ENCODE assay signal across 9 cellular contexts in the genomic region with DNA sequence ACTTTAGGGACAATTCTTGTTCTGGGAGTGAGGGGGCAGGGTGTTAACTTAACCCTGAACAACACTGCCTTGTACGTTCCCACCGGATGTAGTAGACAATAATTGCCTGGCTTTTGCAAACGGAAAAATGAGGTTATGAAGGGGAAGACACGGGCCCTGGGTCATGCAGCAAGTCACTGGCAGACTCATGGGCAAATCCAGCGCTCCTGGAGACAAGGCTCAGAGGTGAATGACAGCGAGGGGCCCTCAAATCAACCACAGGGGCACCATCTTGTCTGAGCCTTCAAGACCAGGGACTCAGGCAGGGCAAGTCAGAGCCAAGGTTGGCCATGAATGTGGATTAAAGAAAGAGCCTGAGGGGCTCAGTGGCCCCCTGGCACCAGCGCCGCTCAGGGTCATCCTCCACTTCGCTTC. TPM values are rescaled to one million over a fixed set of nuclear protein-coding genes. Genes with fewer than 3 reads are reported as not detected.
DNase-seq lines count a peak whose midpoint lies in the region; ATAC-seq, FAIRE-seq and TF ChIP-seq lines count a peak whose summit lies in the region.
"Had no signal": no experiment of that assay in that cellular context is flagged by ENCODE, and none has a peak within 500 bp of the region (broad histone marks: within the 10 kb centered on the region; RNA-seq: fewer than 3 reads in every experiment).

No MANE protein-coding gene starts in this region.

- CTCF ChIA-PET in HepG2 (lab: Yijun Ruan, JAX; ENCODE audit: low intra/inter-chr PET ratio, low total read pairs): no interaction called here
- CTCF ChIA-PET in GM10248 (lab: Yijun Ruan, JAX): interaction anchor here (1.4 kb wide), 1 partner anchor 8 kb away, joined by 4 read pairs; no protein-coding TSS in a partner anchor

- peak overlapping the region; percentile 65 to 69 for H2BK12ac ChIP-seq in mesenchymal stem cell (ENCODE audit: low read length in 2 of 2)

- peak overlapping the region; percentile 82 for H2AK5ac ChIP-seq in mesenchymal stem cell (ENCODE audit: low read length, severe bottlenecking)

- H4K91ac ChIP-seq in mesenchymal stem cell (ENCODE audit: low read length): peak overlapping the region; percentile 98

- H3K4me1 Mint-ChIP-seq in activated T-helper 2 cell treated with anti-CD3 and anti-CD28 coated beads, Interferon-gamma antibody, Interleukin-2, Interleukin-4, amounts not matched to agents 10 μg/mL and 5 μg/mL and 100 μg/mL, durations not matched to agents 14 hours and 24 hours and 36 hours (ENCODE audit: low read depth): peaks cover 56% of the 10 kb centered on the region

- H2BK120ac ChIP-seq in mesenchymal stem cell (ENCODE audit: low read depth, low read length): peak overlapping the region; percentile 97

- H2AFZ ChIP-seq in HepG2 (ENCODE audit: low read length) (no peak overlapping the region), mesenchymal stem cell (ENCODE audit: low read depth, low read length) (no peak overlapping the region)

- H3K4me3 ChIP-seq in liver (ENCODE audit: low read depth in 1 of 3, low read length in 3 of 3) (no peak overlapping the region), HepG2 (replicated peaks in 1 of 3; ENCODE audit: insufficient read depth in 1 of 3, low read depth in 2 of 3, low read length in 3 of 3) (no peak overlapping the region), mesenchymal stem cell (ENCODE audit: insufficient read depth in 1 of 2, low read depth in 1 of 2, low read length in 2 of 2) (peak overlapping the region; percentile 93 to 99), upper lobe of right lung (no peak overlapping the region)

- in situ Hi-C loops in HepG2 (cut with HindIII; ENCODE audit: extremely low pct_ligation_motif_present, low pct_unique_long_range_greater_than_20kb): no loop called here

- H3K36me3 ChIP-seq in liver (ENCODE audit: control insufficient read depth in 4 of 4, insufficient read depth in 3 of 4, low read depth in 1 of 4, low read length in 3 of 4) (no peaks in the 10 kb centered on the region), HepG2 (replicated peaks in 1 of 2; ENCODE audit: control insufficient read depth in 1 of 2, insufficient read depth in 2 of 2, low read length in 2 of 2) (no peaks in the 10 kb centered on the region), mesenchymal stem cell (ENCODE audit: control insufficient read depth in 1 of 2, insufficient read depth in 2 of 2, low read depth in 1 of 2, low read length in 2 of 2) (peaks cover 6 to 14% of the 10 kb centered on the region in 2 experiments), upper lobe of right lung (no peaks in the 10 kb centered on the region)

- H3K27me3 Mint-ChIP-seq in activated T-helper 2 cell treated with anti-CD3 and anti-CD28 coated beads, Interferon-gamma antibody, Interleukin-2, Interleukin-4, amounts not matched to agents 10 μg/mL and 5 μg/mL and 100 μg/mL, durations not matched to agents 14 hours and 24 hours and 36 hours (ENCODE audit: low read depth): peaks cover 8% of the 10 kb centered on the region

- 74% methylated on average over 9 of the region's 9 CpGs for WGBS in liver
- 14% methylated on average over 5 of the region's 9 CpGs for WGBS in HepG2 (ENCODE audit: low lambda C conversion rate)
- 54% methylated on average over 9 of the region's 9 CpGs for WGBS in mesenchymal stem cell

- peak overlapping the region in 1 of 2 experiments; percentile 91 for H3K14ac ChIP-seq in mesenchymal stem cell (ENCODE audit: low read length in 2 of 2)

- no peaks in the 10 kb centered on the region for H3K79me2 ChIP-seq in HepG2 (ENCODE audit: insufficient read depth, low read length)

- no TSS peak for BruUV-seq in HepG2 (replicated peaks; lab: Mats Ljungman, UMichigan)

- H3K9ac ChIP-seq in liver (ENCODE audit: low read depth in 1 of 2, low read length in 2 of 2) (peak overlapping the region in 1 of 2 donors; percentile 19), HepG2 (ENCODE audit: insufficient read depth, low read depth, low read length) (no peak overlapping the region), mesenchymal stem cell (ENCODE audit: low read length) (peak overlapping the region; percentile 96)

- peak overlapping the region; percentile 60 for H3K4me3 Mint-ChIP-seq in activated T-helper 2 cell treated with anti-CD3 and anti-CD28 coated beads, Interferon-gamma antibody, Interleukin-2, Interleukin-4, amounts not matched to agents 10 μg/mL and 5 μg/mL and 100 μg/mL, durations not matched to agents 14 hours and 24 hours and 36 hours (ENCODE audit: low read depth)

- H3K27ac ChIP-seq in liver (ENCODE audit: low read depth in 1 of 2, low read length in 2 of 2) (peak overlapping the region; percentile 81 to 82), HepG2 (ENCODE audit: extremely low read length, insufficient read depth, low read length) (no peak overlapping the region), mesenchymal stem cell (ENCODE audit: low read length, poor library complexity, severe bottlenecking) (peak overlapping the region; percentile 94), upper lobe of right lung (peak overlapping the region; percentile 81)

- no peak for TF ChIP-seq CTCF in liver (IDR thresholded peaks at IDR 0.05; ENCODE audit: low read depth, low read length, missing input control)
- TF ChIP-seq CTCF in HepG2 (CRISPR knock-in tag; IDR thresholded peaks at IDR 0.05): no peak
- TF ChIP-seq CTCF in upper lobe of right lung (IDR thresholded peaks at IDR 0.05): no peak
- no peak for TF ChIP-seq CTCF in GM10248 (IDR thresholded peaks at IDR 0.05; ENCODE audit: control extremely low read depth, extremely low read depth, low read depth, missing control alignments)

- intact Hi-C loops in HepG2 (cut with micrococcal nuclease; ENCODE audit: unreplicated experiment): no loop called here
- intact Hi-C loops in activated T-helper 2 cell treated with anti-CD3 and anti-CD28 coated beads, Interferon-gamma antibody, Interleukin-2, Interleukin-4, amounts not matched to agents 10 μg/mL and 5 μg/mL and 100 μg/mL, durations not matched to agents 14 hours and 24 hours and 36 hours (cut with micrococcal nuclease): loop anchor here (1.0 to 5.0 kb wide), 4 partner anchors 11 to 922 kb away; a partner anchor contains a TSS
- intact Hi-C loops in upper lobe of right lung (cut with DNase I): no loop called here

- DNase-seq in HepG2 (ENCODE audit: low spot score) (no peak), mesenchymal stem cell (peak; percentile 50), upper lobe of right lung (no peak), occipital lobe (lab: John Stamatoyannopoulos, UW) (no peak), GM10248 (ENCODE audit: extremely low spot score) (no peak)
- no peak for DNase-seq in activated T-helper 2 cell treated with anti-CD3 and anti-CD28 coated beads, Interferon-gamma antibody, Interleukin-2, Interleukin-4, amounts not matched to agents 10 μg/mL and 5 μg/mL and 100 μg/mL, durations not matched to agents 14 hours and 24 hours and 36 hours (ENCODE audit: low spot score)

- no peak for FAIRE-seq in HepG2 (lab: Jason Lieb, UNC)

- H3K27ac Mint-ChIP-seq in activated T-helper 2 cell treated with anti-CD3 and anti-CD28 coated beads, Interferon-gamma antibody, Interleukin-2, Interleukin-4, amounts not matched to agents 10 μg/mL and 5 μg/mL and 100 μg/mL, durations not matched to agents 14 hours and 24 hours and 36 hours: peak overlapping the region; percentile 84

- peak overlapping the region; percentile 95 to 98 for H3K18ac ChIP-seq in mesenchymal stem cell (ENCODE audit: low read depth in 1 of 2, low read length in 2 of 2)

- no peak for TF ChIP-seq EP300 in HepG2 (IDR thresholded peaks at IDR 0.05; ENCODE audit: low read depth in 2 of 2, low read length in 2 of 2)
- TF ChIP-seq EP300 in HepG2 (CRISPR knock-in tag; IDR thresholded peaks at IDR 0.05; ENCODE audit: borderline replicate concordance): no peak

- H3K27me3 ChIP-seq in liver (ENCODE audit: control insufficient read depth in 4 of 4, insufficient read depth in 4 of 4, low read length in 3 of 4) (no peaks in the 10 kb centered on the region), HepG2 (ENCODE audit: control insufficient read depth in 1 of 2, insufficient read depth in 2 of 2, low read length in 2 of 2) (peaks cover 17 to 63% of the 10 kb centered on the region in 2 experiments), mesenchymal stem cell (ENCODE audit: control insufficient read depth in 1 of 2, insufficient read depth in 1 of 2, low read length in 2 of 2) (no peaks in the 10 kb centered on the region), upper lobe of right lung (no peaks in the 10 kb centered on the region)

- peaks cover 28% of the 10 kb centered on the region for H3K36me3 Mint-ChIP-seq in activated T-helper 2 cell treated with anti-CD3 and anti-CD28 coated beads, Interferon-gamma antibody, Interleukin-2, Interleukin-4, amounts not matched to agents 10 μg/mL and 5 μg/mL and 100 μg/mL, durations not matched to agents 14 hours and 24 hours and 36 hours (ENCODE audit: low read depth)

- H3K9me3 Mint-ChIP-seq in activated T-helper 2 cell treated with anti-CD3 and anti-CD28 coated beads, Interferon-gamma antibody, Interleukin-2, Interleukin-4, amounts not matched to agents 10 μg/mL and 5 μg/mL and 100 μg/mL, durations not matched to agents 14 hours and 24 hours and 36 hours: peaks cover 4% of the 10 kb centered on the region

- peak overlapping the region in 1 of 2 experiments; percentile 75 for H3K23ac ChIP-seq in mesenchymal stem cell (ENCODE audit: low read length in 2 of 2)

- peaks cover 12 to 31% (median 21%) of the 10 kb centered on the region in 4 donors for H3K4me1 ChIP-seq in liver (ENCODE audit: control insufficient read depth in 4 of 4, insufficient read depth in 4 of 4, low read length in 3 of 4)
- H3K4me1 ChIP-seq in HepG2 (ENCODE audit: insufficient read depth, low read length): no peaks in the 10 kb centered on the region
- peaks cover 48% of the 10 kb centered on the region for H3K4me1 ChIP-seq in mesenchymal stem cell (ENCODE audit: control insufficient read depth, insufficient read depth, low read depth, low read length)
- H3K4me1 ChIP-seq in upper lobe of right lung: peaks cover 46% of the 10 kb centered on the region

- no peak for TF ChIP-seq RAD21 in liver (IDR thresholded peaks at IDR 0.05)
- no peak for TF ChIP-seq RAD21 in HepG2 (CRISPR knock-in tag; IDR thresholded peaks at IDR 0.05)

- TF ChIP-seq POLR2A in HepG2 (IDR thresholded peaks at IDR 0.05; ENCODE audit: insufficient read depth in 1 of 2, low read depth in 2 of 2, low read length in 2 of 2): no peak

- peak overlapping the region; percentile 82 for H2BK5ac ChIP-seq in mesenchymal stem cell (ENCODE audit: low read depth, low read length, poor library complexity, severe bottlenecking)

- H3K9me3 ChIP-seq in liver (ENCODE audit: control insufficient read depth in 4 of 4, low read length in 3 of 4) (no peaks in the 10 kb centered on the region), HepG2 (ENCODE audit: low read length) (no peaks in the 10 kb centered on the region), mesenchymal stem cell (ENCODE audit: control insufficient read depth, low read length) (no peaks in the 10 kb centered on the region), upper lobe of right lung (no peaks in the 10 kb centered on the region)

- H3K4ac ChIP-seq in mesenchymal stem cell (ENCODE audit: low read depth in 1 of 2, low read length in 2 of 2): peak overlapping the region; percentile 71 to 79

- peak overlapping the region; percentile 92 for H4K8ac ChIP-seq in mesenchymal stem cell (ENCODE audit: low read length)

- POLR2A ChIA-PET in HepG2 (lab: Yijun Ruan, JAX): no interaction called here
- POLR2A ChIA-PET in GM10248 (lab: Yijun Ruan, JAX): no interaction called here

- H4K20me1 ChIP-seq in HepG2 (ENCODE audit: insufficient read depth, low read length): peaks cover 2% of the 10 kb centered on the region; the same call in 1 of the 2 replicates

- no peaks in the 10 kb centered on the region for H3K79me1 ChIP-seq in mesenchymal stem cell (replicated peaks; ENCODE audit: low read length, poor library complexity, severe bottlenecking)

- no peak overlapping the region for H3K4me2 ChIP-seq in HepG2 (ENCODE audit: low read depth, low read length)
- peak overlapping the region; percentile 24 for H3K4me2 ChIP-seq in mesenchymal stem cell (ENCODE audit: low read length, poor library complexity, severe bottlenecking)

- ATAC-seq in HepG2: no peak
- ATAC-seq in upper lobe of right lung: no peak
- no peak for ATAC-seq in HG03108 (IDR thresholded peaks at IDR 0.05; ENCODE audit: unreplicated experiment)

- H2BK15ac ChIP-seq in mesenchymal stem cell (ENCODE audit: low read depth, poor library complexity, severe bottlenecking): peak overlapping the region; percentile 65

RNA-seq across cellular contexts. Expression of a gene that starts 2.8 kb away (rescaled TPM):
- total RNA-seq in liver (1 to 10 TPM; 5.8 to 5.9 TPM), HepG2 (2016; rRNA removed; fragmentation: Illumina TruSeq; extraction: Trizol) (not detected in 2 replicates), upper lobe of right lung (17.3 TPM), occipital lobe (14.2 TPM)
- polyA plus RNA-seq in liver (1 to 10 TPM in 1 of 2 donors, under 1 TPM in 1; 0.64 to 1.8 TPM), HepG2 (2011; rRNA removed) (0.05 and 0.07 TPM in 2 replicates)
- total RNA-seq in HepG2 (2016; cell fraction: cytosol; rRNA removed; fragmentation: Illumina TruSeq; extraction: Trizol; ENCODE audit: low read depth): not detected in 2 replicates
- 0.06 and 0.09 TPM in 2 replicates for total RNA-seq in HepG2 (2016; cell fraction: insoluble cytoplasmic fraction; rRNA removed; fragmentation: Illumina TruSeq; extraction: Trizol)
- total RNA-seq in HepG2 (2016; cell fraction: membrane; rRNA removed; fragmentation: Illumina TruSeq; extraction: Trizol): not detected in 2 replicates
- 0.09 TPM in 1 of 2 replicates, not detected in the other for total RNA-seq in HepG2 (2016; cell fraction: nucleus; rRNA removed; fragmentation: Illumina TruSeq; extraction: Trizol)
- 0.09 TPM in 2 replicates for polyA plus RNA-seq in HepG2 (2011; cell fraction: cytosol; rRNA removed)
- 0.14 and 0.21 TPM in 2 replicates for polyA plus RNA-seq in HepG2 (2011; cell fraction: nucleus; rRNA removed)
- 0.04 TPM in 1 of 2 replicates, not detected in the other for polyA plus RNA-seq in HepG2 (2012)
- polyA plus RNA-seq in HepG2 (2016; cell fraction: cytosol; fragmentation: Illumina TruSeq; extraction: Trizol; ENCODE audit: low read depth): not detected in 2 replicates
- polyA plus RNA-seq in HepG2 (2016; cell fraction: insoluble cytoplasmic fraction; fragmentation: Illumina TruSeq; extraction: Trizol; ENCODE audit: low read depth): not detected in 2 replicates
- polyA plus RNA-seq in HepG2 (2016; cell fraction: membrane; fragmentation: Illumina TruSeq; extraction: Trizol; ENCODE audit: low read depth): not detected in 2 replicates
- 0.11 TPM in 1 of 2 replicates, not detected in the other for polyA plus RNA-seq in HepG2 (2016; cell fraction: nucleus; fragmentation: Illumina TruSeq; extraction: Trizol; ENCODE audit: insufficient read depth, low read depth)
- 0.20 and 10.0 TPM in 2 replicates for polyA minus RNA-seq in HepG2 (2011; rRNA and poly(A)+ RNA removed; ENCODE audit: low replicate concordance)
- 0.20 and 0.26 TPM in 2 replicates for polyA minus RNA-seq in HepG2 (2011; cell fraction: cytosol; rRNA and poly(A)+ RNA removed)
- polyA minus RNA-seq in HepG2 (2011; cell fraction: nucleus; rRNA and poly(A)+ RNA removed): 0.12 and 0.26 TPM in 2 replicates
- total RNA-seq in activated T-helper 2 cell treated with anti-CD3 and anti-CD28 coated beads, Interferon-gamma antibody, Interleukin-2, Interleukin-4, amounts not matched to agents 10 μg/mL and 5 μg/mL and 100 μg/mL, durations not matched to agents 14 hours and 24 hours and 36 hours: 13.7 and 13.9 TPM in 2 replicates
- 44.2 TPM for polyA plus RNA-seq in mesenchymal stem cell (2013, experiment 1 of 2)
- polyA plus RNA-seq in mesenchymal stem cell (2013, experiment 2 of 2): 43.9 TPM

RNA-seq across cellular contexts. Expression of a gene that starts 49.4 kb away (rescaled TPM):
- total RNA-seq in liver (not detected), HepG2 (2016; rRNA removed; fragmentation: Illumina TruSeq; extraction: Trizol) (not detected in 2 replicates), upper lobe of right lung (not detected), occipital lobe (not detected)
- polyA plus RNA-seq in liver (not detected), HepG2 (2011; rRNA removed) (not detected in 2 replicates)
- total RNA-seq in HepG2 (2016; cell fraction: cytosol; rRNA removed; fragmentation: Illumina TruSeq; extraction: Trizol; ENCODE audit: low read depth): not detected in 2 replicates
- not detected in 2 replicates for total RNA-seq in HepG2 (2016; cell fraction: insoluble cytoplasmic fraction; rRNA removed; fragmentation: Illumina TruSeq; extraction: Trizol)
- not detected in 2 replicates for total RNA-seq in HepG2 (2016; cell fraction: membrane; rRNA removed; fragmentation: Illumina TruSeq; extraction: Trizol)
- total RNA-seq in HepG2 (2016; cell fraction: nucleus; rRNA removed; fragmentation: Illumina TruSeq; extraction: Trizol): not detected in 2 replicates
- not detected in 2 replicates for polyA plus RNA-seq in HepG2 (2011; cell fraction: cytosol; rRNA removed)
- not detected in 2 replicates for polyA plus RNA-seq in HepG2 (2011; cell fraction: nucleus; rRNA removed)
- not detected in 2 replicates for polyA plus RNA-seq in HepG2 (2012)
- not detected in 2 replicates for polyA plus RNA-seq in HepG2 (2016; cell fraction: cytosol; fragmentation: Illumina TruSeq; extraction: Trizol; ENCODE audit: low read depth)
- polyA plus RNA-seq in HepG2 (2016; cell fraction: insoluble cytoplasmic fraction; fragmentation: Illumina TruSeq; extraction: Trizol; ENCODE audit: low read depth): not detected in 2 replicates
- polyA plus RNA-seq in HepG2 (2016; cell fraction: membrane; fragmentation: Illumina TruSeq; extraction: Trizol; ENCODE audit: low read depth): not detected in 2 replicates
- not detected in 2 replicates for polyA plus RNA-seq in HepG2 (2016; cell fraction: nucleus; fragmentation: Illumina TruSeq; extraction: Trizol; ENCODE audit: insufficient read depth, low read depth)
- polyA minus RNA-seq in HepG2 (2011; rRNA and poly(A)+ RNA removed; ENCODE audit: low replicate concordance): not detected in 2 replicates
- not detected in 2 replicates for polyA minus RNA-seq in HepG2 (2011; cell fraction: cytosol; rRNA and poly(A)+ RNA removed)
- not detected in 2 replicates for polyA minus RNA-seq in HepG2 (2011; cell fraction: nucleus; rRNA and poly(A)+ RNA removed)
- not detected in 2 replicates for total RNA-seq in activated T-helper 2 cell treated with anti-CD3 and anti-CD28 coated beads, Interferon-gamma antibody, Interleukin-2, Interleukin-4, amounts not matched to agents 10 μg/mL and 5 μg/mL and 100 μg/mL, durations not matched to agents 14 hours and 24 hours and 36 hours
- polyA plus RNA-seq in mesenchymal stem cell (2013, experiment 1 of 2): not detected
- polyA plus RNA-seq in mesenchymal stem cell (2013, experiment 2 of 2): not detected
- total RNA-seq: activated CD8-positive, alpha-beta memory T cell treated with anti-CD3 and anti-CD28 coated beads for 36 hours had no signal

Comparison
In these comparisons a context has a peak if more than half of its experiments do, and no peak if none do; other contexts are left out.
1. H3K4me3 ChIP-seq: peak in mesenchymal stem cell (2 of 2); none in liver (0 of 3), HepG2 (0 of 3) and upper lobe of right lung (single experiment).